In genomic region chr10:122688293-122688989, GRCh38 we compare ENCODE assay signal across 12 cellular contexts. TPM values are rescaled to one million over a fixed set of nuclear protein-coding genes. Genes with fewer than 3 reads are reported as not detected.
DNase-seq lines count a peak whose midpoint lies in the region; ATAC-seq and TF ChIP-seq lines count a peak whose summit lies in the region.
"Had no signal": no experiment of that assay in that cellular context is flagged by ENCODE, and none has a peak within 500 bp of the region (broad histone marks: within the 10 kb centered on the region; RNA-seq: fewer than 3 reads in every experiment).

No MANE protein-coding gene starts in this region.

- intact Hi-C loops in left ventricle myocardium inferior (cut with micrococcal nuclease) = no loop called here
- intact Hi-C loops in sciatic nerve (cut with DNase I) = no loop called here

- ATAC-seq in WTC11 (peak; percentile 69), sciatic nerve (peak; percentile 95), GM21447 (IDR thresholded peaks at IDR 0.05; ENCODE audit: unreplicated experiment) (no peak), HG02870 (IDR thresholded peaks at IDR 0.05; ENCODE audit: unreplicated experiment) (no peak)

- H3K27me3 Mint-ChIP-seq in WTC11 (ENCODE audit: low read depth) = peaks cover 21% of the 10 kb centered on the region

- no peaks in the 10 kb centered on the region for H3K9me3 ChIP-seq in left ventricle myocardium inferior (replicated peaks)

- H3K9me3 Mint-ChIP-seq in WTC11 = peaks cover 29% of the 10 kb centered on the region
- H3K9me3 Mint-ChIP-seq: immature natural killer cell had no signal

- CTCF ChIA-PET in WTC11 (lab: Charles Lee) = interaction anchor here (0.5 to 2.8 kb wide), 5 partner anchors 15 to 194 kb away, joined by 3 to 23 read pairs (median 4); no protein-coding TSS in a partner anchor

- H3K4me3 ChIP-seq in left ventricle myocardium inferior = no peak overlapping the region

- 0 out of 2 replicates have a peak overlapping the region, but pooled peaks have one; percentile 10 for H3K27ac Mint-ChIP-seq in WTC11
- H3K27ac Mint-ChIP-seq: immature natural killer cell had no signal

- no peak overlapping the region for H3K4me3 Mint-ChIP-seq in WTC11
- H3K4me3 Mint-ChIP-seq: immature natural killer cell had no signal

- TF ChIP-seq CTCF in WTC11 (IDR thresholded peaks at IDR 0.05) (no peak), left ventricle myocardium inferior (IDR thresholded peaks at IDR 0.05; ENCODE audit: borderline replicate concordance) (peak; percentile 25)

- peaks cover 8% of the 10 kb centered on the region for H3K4me1 Mint-ChIP-seq in WTC11
- H3K4me1 Mint-ChIP-seq: immature natural killer cell had no signal

- peak overlapping the region; percentile 82 for H3K27ac ChIP-seq in left ventricle myocardium inferior (replicated peaks)

- POLR2A ChIA-PET in WTC11 (lab: Charles Lee) = no interaction called here

- peaks cover 2% of the 10 kb centered on the region for H3K27me3 ChIP-seq in left ventricle myocardium inferior (ENCODE audit: low read depth)

- H3K36me3 ChIP-seq in left ventricle myocardium inferior = no peaks in the 10 kb centered on the region

- peaks cover 6% of the 10 kb centered on the region; the same call in 1 of the 2 replicates for H3K36me3 Mint-ChIP-seq in WTC11
- H3K36me3 Mint-ChIP-seq: immature natural killer cell had no signal

- DNase-seq in GM03348 (ENCODE audit: low spot score) (peak; percentile 11), WTC11 (ENCODE audit: low spot score) (no peak), left ventricle myocardium inferior (peak; percentile 40), sciatic nerve (ENCODE audit: low spot score) (peak; percentile 67), RPMI8226 (no peak)
- no peak for DNase-seq in stimulated activated CD8-positive, alpha-beta memory T cell treated with anti-CD3 and anti-CD28 coated beads, Interleukin-4, amount 100 ng/mL, for 48 hours
- DNase-seq: immature natural killer cell; NCI-H1105 treated with DMSO at 0.1 percent for 48 hours; stimulated activated CD4-positive, alpha-beta T cell treated with anti-CD3 and anti-CD28 coated beads, Interleukin-4, amount 100 ng/mL, for 24 hours had no signal

- H3K4me1 ChIP-seq in left ventricle myocardium inferior = peaks cover 22% of the 10 kb centered on the region

TF ChIP-seq in WTC11, 78 proteins besides CTCF, POLR2A, EP300 and RAD21:
- TF ChIP-seq EMX1 (CRISPR knock-in tag; IDR thresholded peaks at IDR 0.05) = no peak
- TF ChIP-seq FOXP1 (CRISPR knock-in tag; IDR thresholded peaks at IDR 0.05; ENCODE audit: borderline replicate concordance) = no peak
- TF ChIP-seq IRF1 (CRISPR knock-in tag; IDR thresholded peaks at IDR 0.05) = no peak
- no peak for TF ChIP-seq JUN (CRISPR knock-in tag; IDR thresholded peaks at IDR 0.05)
- no peak for TF ChIP-seq E2F1 (CRISPR knock-in tag; IDR thresholded peaks at IDR 0.05)
- TF ChIP-seq RORB (CRISPR knock-in tag; IDR thresholded peaks at IDR 0.05) = no peak
- TF ChIP-seq ATF6 (CRISPR knock-in tag; IDR thresholded peaks at IDR 0.05) = no peak
- TF ChIP-seq CREM (CRISPR knock-in tag; IDR thresholded peaks at IDR 0.05) = no peak
- no peak for TF ChIP-seq PRRX2 (CRISPR knock-in tag; IDR thresholded peaks at IDR 0.05)
- TF ChIP-seq RELA (CRISPR knock-in tag; IDR thresholded peaks at IDR 0.05; ENCODE audit: borderline replicate concordance) = no peak
- no peak for TF ChIP-seq ZNF671 (CRISPR knock-in tag; IDR thresholded peaks at IDR 0.05)
- TF ChIP-seq AFF4 (CRISPR knock-in tag; IDR thresholded peaks at IDR 0.05; ENCODE audit: borderline replicate concordance) = no peak
- TF ChIP-seq CREB1 (CRISPR knock-in tag; IDR thresholded peaks at IDR 0.05) = no peak

RNA-seq across cellular contexts. Expression of gene C10orf120, which starts 11.2 kb away (rescaled TPM):
- total RNA-seq in WTC11 (2021) = not detected in 3 replicates
- not detected for total RNA-seq in left ventricle myocardium inferior
- total RNA-seq in sciatic nerve = not detected
- total RNA-seq: T-helper 2 cell treated with Interferon-gamma antibody and Interleukin-4, amounts not matched to agents 100 ng/mL and 5 ng/mL, for 36 hours had no signal

Comparison
In these comparisons a context has a peak if more than half of its experiments do, and no peak if none do; other contexts are left out.
1. DNase-seq: peak in GM03348 (single experiment), left ventricle myocardium inferior (single experiment) and sciatic nerve (single experiment); none in WTC11 (single experiment), stimulated activated CD8-positive, alpha-beta memory T cell treated with anti-CD3 and anti-CD28 coated beads, Interleukin-4, amount 100 ng/mL, for 48 hours (single experiment) and RPMI8226 (single experiment).
2. ATAC-seq: peak in WTC11 (single experiment) and sciatic nerve (single experiment); none in GM21447 (single experiment) and HG02870 (single experiment).